8 cellular contexts compared by ENCODE assay signal in genomic region chr2:11154460-11155325, GRCh38. TPM values are rescaled to one million over a fixed set of nuclear protein-coding genes. Genes with fewer than 3 reads are reported as not detected.
DNase-seq lines count a peak whose midpoint lies in the region; ATAC-seq and TF ChIP-seq lines count a peak whose summit lies in the region.

No MANE protein-coding gene starts in this region.

- ATAC-seq in HG02870 (IDR thresholded peaks at IDR 0.05; ENCODE audit: unreplicated experiment) (peak; percentile 63), left cardiac atrium (peak; percentile 92 to 94)

- H3K4me1 ChIP-seq in adrenal gland (replicated peaks in 1 of 2) (peaks cover 10 to 18% of the 10 kb centered on the region in 2 donors), prostate gland (replicated peaks) (no peaks in the 10 kb centered on the region)

- peak; percentile 36 for DNase-seq in NCI-H1436 treated with DMSO at 0.1 percent for 48 hours (lab: John Stamatoyannopoulos, UW)
- DNase-seq in T follicular helper cell (ENCODE audit: low read depth) = peak; percentile 98
- peak; percentile 98 to 100 (median 99) for DNase-seq in adrenal gland
- DNase-seq in left cardiac atrium = peak; percentile 99
- DNase-seq in prostate gland (ENCODE audit: low spot score) = peak; percentile 98
- DNase-seq in ureter (ENCODE audit: low spot score) = peak; percentile 99

- H3K27me3 ChIP-seq in adrenal gland (no peaks in the 10 kb centered on the region), prostate gland (replicated peaks; ENCODE audit: insufficient read depth) (no peaks in the 10 kb centered on the region)

- TF ChIP-seq POLR2A in GM15510 (IDR thresholded peaks at IDR 0.05; ENCODE audit: borderline replicate concordance, extremely low read depth, insufficient read length) (peak; percentile 62), adrenal gland (IDR thresholded peaks at IDR 0.05) (peak; percentile 36 to 73), prostate gland (IDR thresholded peaks at IDR 0.05) (no peak)

- H3K36me3 ChIP-seq in adrenal gland (replicated peaks in 1 of 2) (no peaks in the 10 kb centered on the region), prostate gland (no peaks in the 10 kb centered on the region)

- H3K4me3 ChIP-seq in adrenal gland = peak overlapping the region in 2 of 4 donors; percentile 21 to 52
- peak overlapping the region; percentile 33 to 37 for H3K4me3 ChIP-seq in prostate gland

- WGBS in adrenal gland, 4 donors = 2 to 6% (median 3%) methylated on average over 9 to 50 of the region's 54 CpGs
- WGBS in prostate gland = 4% methylated on average over 34 of the region's 54 CpGs

- intact Hi-C loops in adrenal gland (cut with DNase I) (no loop called here), left cardiac atrium (cut with DNase I) (no loop called here), prostate gland (cut with DNase I) (loop anchor here (5.0 kb wide), 1 partner anchor 258 kb away; no protein-coding TSS in a partner anchor)

- TF ChIP-seq CTCF in adrenal gland (IDR thresholded peaks at IDR 0.05) (peak in 1 of 6 experiments; percentile 7), prostate gland (IDR thresholded peaks at IDR 0.05) (peak in 1 of 4 experiments; percentile 12)

- peak overlapping the region; percentile 73 to 97 (median 92) for H3K27ac ChIP-seq in adrenal gland
- H3K27ac ChIP-seq in prostate gland = peak overlapping the region; percentile 84 to 90

- H3K9me3 ChIP-seq in adrenal gland (replicated peaks in 1 of 3) (no peaks in the 10 kb centered on the region), prostate gland (no peaks in the 10 kb centered on the region)

RNA-seq across cellular contexts. Expression of gene SLC66A3, which starts 0.6 kb away (rescaled TPM):
- total RNA-seq in adrenal gland (100 to 1,000 TPM in 3 of 8 donors, 10 to 100 TPM in 5; 21.3 to 162 (median 57.1) TPM), left cardiac atrium (10 to 100 TPM; 11.0 to 14.3 TPM), prostate gland (10 to 100 TPM; 50.6 to 77.4 TPM), ureter (31.2 TPM)
- polyA plus RNA-seq in adrenal gland = 10 to 100 TPM; 13.0 to 33.1 (median 18.9) TPM

Comparison
In these comparisons a context has a peak if more than half of its experiments do, and no peak if none do; other contexts are left out.
1. DNase-seq: peak in every context shown above with its lines; median percentile 99 in adrenal gland; 99 in left cardiac atrium; 99 in ureter; 98 in T follicular helper cell; 98 in prostate gland; 36 in NCI-H1436 treated with DMSO at 0.1 percent for 48 hours.